Comparison of ENCODE assay signal across 11 cellular contexts in the genomic region with DNA sequence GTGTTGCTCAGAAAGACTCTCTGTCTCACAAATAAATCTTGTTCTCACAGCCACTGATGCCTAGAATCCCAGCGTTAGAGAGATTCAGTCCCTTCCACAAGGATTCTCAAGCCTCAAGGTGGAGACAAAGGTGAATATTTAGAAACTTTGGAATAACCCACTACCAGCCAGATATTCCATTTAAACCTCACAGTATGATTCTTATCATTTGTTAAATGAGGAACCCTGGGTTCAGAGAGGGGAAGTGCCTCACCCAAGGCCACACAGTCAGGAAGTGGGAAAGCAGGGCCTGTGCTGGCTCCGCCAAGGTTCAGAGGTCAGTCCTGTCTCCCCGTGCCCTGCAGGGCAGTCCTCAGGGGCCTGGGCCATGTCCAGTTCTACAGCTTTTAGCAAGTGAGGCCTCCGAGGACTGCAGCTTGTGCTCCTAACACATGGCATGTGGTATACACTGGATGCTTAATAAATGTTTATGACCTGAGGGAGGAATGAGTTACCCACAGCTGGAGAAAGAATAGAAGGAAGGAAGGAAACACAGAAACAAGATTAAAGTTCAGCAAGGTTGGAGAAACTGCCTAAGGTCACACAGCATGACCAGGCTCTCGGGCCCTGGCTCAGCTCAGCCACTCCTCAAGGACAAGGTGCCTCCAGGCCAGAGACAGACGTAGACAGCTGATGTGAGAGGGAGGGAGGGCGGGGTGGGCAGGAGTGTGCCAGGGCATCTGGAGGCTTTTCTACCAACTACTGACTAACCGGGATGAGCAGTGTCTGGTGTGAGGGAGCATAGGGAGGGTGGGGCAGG. TPM values are rescaled to one million over a fixed set of nuclear protein-coding genes. Genes with fewer than 3 reads are reported as not detected.
DNase-seq lines count a peak whose midpoint lies in the region; ATAC-seq, FAIRE-seq and TF ChIP-seq lines count a peak whose summit lies in the region.
"Had no signal": no experiment of that assay in that cellular context is flagged by ENCODE, and none has a peak within 500 bp of the region (broad histone marks: within the 10 kb centered on the region; RNA-seq: fewer than 3 reads in every experiment).

No MANE protein-coding gene starts in this region.

- peak overlapping the region; percentile 75 to 78 for H3K18ac ChIP-seq in mesenchymal stem cell (ENCODE audit: low read depth in 1 of 2, low read length in 2 of 2)

- peak overlapping the region; percentile 17 for H2BK15ac ChIP-seq in mesenchymal stem cell (ENCODE audit: low read depth, poor library complexity, severe bottlenecking)

- TF ChIP-seq EP300 in A549 (IDR thresholded peaks at IDR 0.05), result no peak

- no peaks in the 10 kb centered on the region for H3K9me3 ChIP-seq in A549
- no peaks in the 10 kb centered on the region for H3K9me3 ChIP-seq in mesenchymal stem cell (ENCODE audit: control insufficient read depth, low read length)

- DNase-seq in A549 (ENCODE audit: low read depth in 1 of 2, low spot score in 1 of 2), result peak in 1 of 2 experiments; percentile 74
- peak; percentile 51 for DNase-seq in NOMO-1 treated with DMSO at 0.1 percent for 48 hours (lab: John Stamatoyannopoulos, UW; ENCODE audit: unreplicated experiment)
- DNase-seq in central memory CD8-positive, alpha-beta T cell (ENCODE audit: low spot score in 2 of 2), result no peak
- DNase-seq in mesenchymal stem cell, result peak; percentile 58
- DNase-seq in activated T-helper 2 cell treated with anti-CD3 and anti-CD28 coated beads, Interferon-gamma antibody, Interleukin-2, Interleukin-4, amounts not matched to agents 10 μg/mL and 5 μg/mL and 100 μg/mL, durations not matched to agents 14 hours and 24 hours and 36 hours (ENCODE audit: low spot score), result no peak
- no peak for DNase-seq in NCI-H2171 (lab: John Stamatoyannopoulos, UW)
- DNase-seq in kidney glomerular epithelial cell (lab: John Stamatoyannopoulos, UW), result no peak
- DNase-seq: cerebellar nuclear complex, HCEC 1CT had no signal

- peak overlapping the region; percentile 68 for H3K27ac Mint-ChIP-seq in central memory CD8-positive, alpha-beta T cell (ENCODE audit: low read depth)
- no peak overlapping the region for H3K27ac Mint-ChIP-seq in activated T-helper 2 cell treated with anti-CD3 and anti-CD28 coated beads, Interferon-gamma antibody, Interleukin-2, Interleukin-4, amounts not matched to agents 10 μg/mL and 5 μg/mL and 100 μg/mL, durations not matched to agents 14 hours and 24 hours and 36 hours

- H3K4me1 ChIP-seq in A549, result peaks cover 89% of the 10 kb centered on the region
- peaks cover 32% of the 10 kb centered on the region for H3K4me1 ChIP-seq in mesenchymal stem cell (ENCODE audit: control insufficient read depth, insufficient read depth, low read depth, low read length)

- H3K14ac ChIP-seq in mesenchymal stem cell (ENCODE audit: low read length in 2 of 2), result no peak overlapping the region

- CTCF ChIA-PET in A549 (lab: Yijun Ruan, JAX), result interaction anchor here (0.7 to 32.6 kb wide), 10 partner anchors 11 to 604 kb away, joined by 3 to 818 read pairs (median 4); no protein-coding TSS in a partner anchor

- no peak overlapping the region for H2AFZ ChIP-seq in mesenchymal stem cell (ENCODE audit: low read depth, low read length)

- H3K27me3 Mint-ChIP-seq in central memory CD8-positive, alpha-beta T cell, result peaks cover 42% of the 10 kb centered on the region
- peaks cover 17% of the 10 kb centered on the region for H3K27me3 Mint-ChIP-seq in activated T-helper 2 cell treated with anti-CD3 and anti-CD28 coated beads, Interferon-gamma antibody, Interleukin-2, Interleukin-4, amounts not matched to agents 10 μg/mL and 5 μg/mL and 100 μg/mL, durations not matched to agents 14 hours and 24 hours and 36 hours (ENCODE audit: low read depth)

- H3K4ac ChIP-seq in mesenchymal stem cell (ENCODE audit: low read depth in 1 of 2, low read length in 2 of 2), result peak overlapping the region; percentile 68 to 76

- 32% methylated on average over 6 of the region's 8 CpGs for WGBS in A549 (ENCODE audit: missing lambda C conversion rate)
- 65% methylated on average over 7 of the region's 8 CpGs for WGBS in mesenchymal stem cell

- H3K4me1 Mint-ChIP-seq in central memory CD8-positive, alpha-beta T cell, result peaks cover 7% of the 10 kb centered on the region
- peaks cover 11% of the 10 kb centered on the region for H3K4me1 Mint-ChIP-seq in activated T-helper 2 cell treated with anti-CD3 and anti-CD28 coated beads, Interferon-gamma antibody, Interleukin-2, Interleukin-4, amounts not matched to agents 10 μg/mL and 5 μg/mL and 100 μg/mL, durations not matched to agents 14 hours and 24 hours and 36 hours (ENCODE audit: low read depth)

- no peak for ATAC-seq in A549
- peak; percentile 36 for ATAC-seq in central memory CD8-positive, alpha-beta T cell (replicated peaks; ENCODE audit: extremely low read depth, poor library complexity, severe bottlenecking)
- no peak for ATAC-seq in GM21447 (IDR thresholded peaks at IDR 0.05; ENCODE audit: unreplicated experiment)

- peak overlapping the region; percentile 21 for H2BK120ac ChIP-seq in mesenchymal stem cell (ENCODE audit: low read depth, low read length)

- H4K91ac ChIP-seq in mesenchymal stem cell (ENCODE audit: low read length), result peak overlapping the region; percentile 52

- peak overlapping the region; percentile 91 to 93 for H3K27ac ChIP-seq in A549
- H3K27ac ChIP-seq in mesenchymal stem cell (ENCODE audit: low read length, poor library complexity, severe bottlenecking), result no peak overlapping the region

- H4K8ac ChIP-seq in mesenchymal stem cell (ENCODE audit: low read length), result no peak overlapping the region

- H3K79me1 ChIP-seq in mesenchymal stem cell (replicated peaks; ENCODE audit: low read length, poor library complexity, severe bottlenecking), result no peaks in the 10 kb centered on the region

- H2BK5ac ChIP-seq in mesenchymal stem cell (ENCODE audit: low read depth, low read length, poor library complexity, severe bottlenecking), result no peak overlapping the region

- H3K23ac ChIP-seq in mesenchymal stem cell (ENCODE audit: low read length in 2 of 2), result peak overlapping the region in 1 of 2 experiments; percentile 28

- peak overlapping the region; percentile 62 for H3K4me2 ChIP-seq in A549
- no peak overlapping the region for H3K4me2 ChIP-seq in mesenchymal stem cell (ENCODE audit: low read length, poor library complexity, severe bottlenecking)

- H3K4me3 ChIP-seq in A549 (no peak overlapping the region), mesenchymal stem cell (ENCODE audit: insufficient read depth in 1 of 2, low read depth in 1 of 2, low read length in 2 of 2) (no peak overlapping the region)

- no peaks in the 10 kb centered on the region for H3K9me3 Mint-ChIP-seq in central memory CD8-positive, alpha-beta T cell
- no peaks in the 10 kb centered on the region for H3K9me3 Mint-ChIP-seq in activated T-helper 2 cell treated with anti-CD3 and anti-CD28 coated beads, Interferon-gamma antibody, Interleukin-2, Interleukin-4, amounts not matched to agents 10 μg/mL and 5 μg/mL and 100 μg/mL, durations not matched to agents 14 hours and 24 hours and 36 hours

- POLR2A ChIA-PET in A549 (lab: Yijun Ruan, JAX), result interaction anchor here (2.3 kb wide), 1 partner anchor 49 kb away, joined by 8 read pairs; no protein-coding TSS in a partner anchor

- no peak for TF ChIP-seq RAD21 in A549 (conservative IDR thresholded peaks at IDR 0.05 in 1 of 2, IDR thresholded peaks at IDR 0.05 in 1 of 2)

- H2AK5ac ChIP-seq in mesenchymal stem cell (ENCODE audit: low read length, severe bottlenecking), result peak overlapping the region; percentile 7

- H3K4me3 Mint-ChIP-seq in central memory CD8-positive, alpha-beta T cell, result no peak overlapping the region
- no peak overlapping the region for H3K4me3 Mint-ChIP-seq in activated T-helper 2 cell treated with anti-CD3 and anti-CD28 coated beads, Interferon-gamma antibody, Interleukin-2, Interleukin-4, amounts not matched to agents 10 μg/mL and 5 μg/mL and 100 μg/mL, durations not matched to agents 14 hours and 24 hours and 36 hours (ENCODE audit: low read depth)

- peak overlapping the region; percentile 29 to 96 for H2BK12ac ChIP-seq in mesenchymal stem cell (ENCODE audit: low read length in 2 of 2)

- no peak for TF ChIP-seq CTCF in A549 (IDR thresholded peaks at IDR 0.05)

- peak overlapping the region; percentile 17 for H3K9ac ChIP-seq in mesenchymal stem cell (ENCODE audit: low read length)

- H3K27me3 ChIP-seq in mesenchymal stem cell (ENCODE audit: control insufficient read depth in 1 of 2, insufficient read depth in 1 of 2, low read length in 2 of 2), result peaks cover 0 to 5% of the 10 kb centered on the region in 2 experiments

- intact Hi-C loops in activated T-helper 2 cell treated with anti-CD3 and anti-CD28 coated beads, Interferon-gamma antibody, Interleukin-2, Interleukin-4, amounts not matched to agents 10 μg/mL and 5 μg/mL and 100 μg/mL, durations not matched to agents 14 hours and 24 hours and 36 hours (cut with micrococcal nuclease), result no loop called here

- no peak for TF ChIP-seq POLR2A in A549 (IDR thresholded peaks at IDR 0.05; ENCODE audit: low read length)

- no peaks in the 10 kb centered on the region for H3K36me3 ChIP-seq in mesenchymal stem cell (ENCODE audit: control insufficient read depth in 1 of 2, insufficient read depth in 2 of 2, low read depth in 1 of 2, low read length in 2 of 2)

- FAIRE-seq in A549 (lab: Jason Lieb, UNC), result no peak
- FAIRE-seq: GM18507 had no signal

- H3K36me3 Mint-ChIP-seq in central memory CD8-positive, alpha-beta T cell (ENCODE audit: insufficient read depth), result peaks cover 2% of the 10 kb centered on the region
- H3K36me3 Mint-ChIP-seq in activated T-helper 2 cell treated with anti-CD3 and anti-CD28 coated beads, Interferon-gamma antibody, Interleukin-2, Interleukin-4, amounts not matched to agents 10 μg/mL and 5 μg/mL and 100 μg/mL, durations not matched to agents 14 hours and 24 hours and 36 hours (ENCODE audit: low read depth), result no peaks in the 10 kb centered on the region

TF ChIP-seq in A549, 52 proteins besides CTCF, POLR2A, EP300 and RAD21 (continues in another document):
- no peak for TF ChIP-seq KDM5A (IDR thresholded peaks at IDR 0.05)
- TF ChIP-seq TFCP2L1 (CRISPR knock-in tag; IDR thresholded peaks at IDR 0.05), result no peak
- TF ChIP-seq NFE2L2 (conservative IDR thresholded peaks at IDR 0.05; ENCODE audit: low read length), result no peak
- no peak for TF ChIP-seq JUN (IDR thresholded peaks at IDR 0.05)
- TF ChIP-seq ZNF302 (CRISPR knock-in tag; IDR thresholded peaks at IDR 0.05), result no peak
- no peak for TF ChIP-seq ZC3H11A (IDR thresholded peaks at IDR 0.05)
- no peak for TF ChIP-seq KDM1A (IDR thresholded peaks at IDR 0.05; ENCODE audit: low read depth)

RNA-seq across cellular contexts. Expression of gene TGM2, which starts 3.9 kb away (rescaled TPM):
- polyA plus RNA-seq in A549 (2011; rRNA removed), result 173 TPM in 2 replicates
- 164 and 192 TPM in 2 replicates for polyA plus RNA-seq in A549 (2012; cell fraction: cytosol; rRNA removed)
- 241 and 325 TPM in 2 replicates for polyA plus RNA-seq in A549 (2012; cell fraction: nucleus; rRNA removed)
- polyA plus RNA-seq in A549 (2017; fragmentation: RNase III; extraction: RNeasy Plus Mini Kit Qiagen cat#74134 plus additional on column Dnase treatment), result 348 to 469 TPM (median 441 TPM) in 3 replicates
- polyA minus RNA-seq in A549 (2011; rRNA and poly(A)+ RNA removed), result 181 and 216 TPM in 2 replicates
- 537 TPM for polyA plus RNA-seq in mesenchymal stem cell (2013, experiment 1 of 2)
- polyA plus RNA-seq in mesenchymal stem cell (2013, experiment 2 of 2), result 530 TPM
- not detected in 2 replicates for total RNA-seq in activated T-helper 2 cell treated with anti-CD3 and anti-CD28 coated beads, Interferon-gamma antibody, Interleukin-2, Interleukin-4, amounts not matched to agents 10 μg/mL and 5 μg/mL and 100 μg/mL, durations not matched to agents 14 hours and 24 hours and 36 hours

Comparison
In these comparisons a context has a peak if more than half of its experiments do, and no peak if none do; other contexts are left out.
1. DNase-seq: peak in NOMO-1 treated with DMSO at 0.1 percent for 48 hours (single experiment) and mesenchymal stem cell (single experiment); none in central memory CD8-positive, alpha-beta T cell (0 of 2), activated T-helper 2 cell treated with anti-CD3 and anti-CD28 coated beads, Interferon-gamma antibody, Interleukin-2, Interleukin-4, amounts not matched to agents 10 μg/mL and 5 μg/mL and 100 μg/mL, durations not matched to agents 14 hours and 24 hours and 36 hours (single experiment), NCI-H2171 (single experiment) and kidney glomerular epithelial cell (single experiment).